14 cellular contexts compared by ENCODE assay signal in genomic region chr17:83196973-83197880, GRCh38.
DNase-seq lines count a peak whose midpoint lies in the region; TF ChIP-seq lines count a peak whose summit lies in the region.
"Had no signal": no experiment of that assay in that cellular context is flagged by ENCODE, and none has a peak within 500 bp of the region (broad histone marks: within the 10 kb centered on the region; RNA-seq: fewer than 3 reads in every experiment).

No MANE protein-coding gene starts in this region.

- peak; percentile 4 for DNase-seq in activated CD4-positive, alpha-beta T cell treated with anti-CD3 and anti-CD28 coated beads, Interleukin-2, amount 10 ng/mL, durations not matched to agents 7 days and 5 days
- no peak for DNase-seq in activated CD4-positive, alpha-beta T cell treated with anti-CD3 and anti-CD28 coated beads, Interleukin-2, amount 50 U/mL, for 48 hours
- DNase-seq in activated T-helper 2 cell treated with anti-CD3 and anti-CD28 coated beads, Interferon-gamma antibody, Interleukin-2, Interleukin-4, amounts not matched to agents 10 μg/mL and 5 μg/mL and 100 μg/mL, durations not matched to agents 14 hours and 24 hours and 36 hours (ENCODE audit: low spot score) = peak; percentile 7
- DNase-seq in immature natural killer cell (no peak), testis (peak; percentile 27), H7 (no peak), colonic mucosa (no peak)
- no peak for DNase-seq in stimulated activated CD4-positive, alpha-beta T cell treated with anti-CD3 and anti-CD28 coated beads, Interleukin-4, amount 100 ng/mL, for 1 hour
- DNase-seq: activated gamma-delta T cell treated with Interleukin-2 at 50 U/mL for 16 hours; NCI-H510A; SHP77 treated with DMSO at 0.1 percent for 48 hours; stimulated activated CD4-positive, alpha-beta T cell treated with anti-CD3 and anti-CD28 coated beads, Interleukin-2, amount 100 ng/mL, for 48 hours; WERI-Rb-1 had no signal

- intact Hi-C loops in activated T-helper 2 cell treated with anti-CD3 and anti-CD28 coated beads, Interferon-gamma antibody, Interleukin-2, Interleukin-4, amounts not matched to agents 10 μg/mL and 5 μg/mL and 100 μg/mL, durations not matched to agents 14 hours and 24 hours and 36 hours (cut with micrococcal nuclease) = no loop called here
- intact Hi-C loops in testis (cut with DNase I; ENCODE audit: low total_unique reads) (no loop called here), colonic mucosa (cut with DNase I) (no loop called here)

- H3K9me3 ChIP-seq in testis (no peaks in the 10 kb centered on the region), colonic mucosa (no peaks in the 10 kb centered on the region)
- H3K9me3 ChIP-seq: neutrophil had no signal

- peak overlapping the region in 1 of 2 donors; percentile 12 for H3K9ac ChIP-seq in colonic mucosa (ENCODE audit: low read depth in 2 of 2, low read length in 2 of 2)

- no peak for TF ChIP-seq POLR2A in testis (IDR thresholded peaks at IDR 0.05)

- TF ChIP-seq CTCF in testis (IDR thresholded peaks at IDR 0.05) (no peak), colonic mucosa (IDR thresholded peaks at IDR 0.05) (no peak)

- no peak overlapping the region for H3K27ac ChIP-seq in testis
- H3K27ac ChIP-seq in colonic mucosa = no peak overlapping the region
- H3K27ac ChIP-seq: WERI-Rb-1 had no signal

- H3K36me3 ChIP-seq in testis (ENCODE audit: low read depth, missing control alignments) (no peaks in the 10 kb centered on the region), H7 (replicated peaks; ENCODE audit: control insufficient read depth, insufficient read depth, low read length) (no peaks in the 10 kb centered on the region), colonic mucosa (no peaks in the 10 kb centered on the region)
- H3K36me3 ChIP-seq: neutrophil, WERI-Rb-1 had no signal

- no peaks in the 10 kb centered on the region for H3K27me3 ChIP-seq in testis
- no peaks in the 10 kb centered on the region for H3K27me3 ChIP-seq in H7 (ENCODE audit: control insufficient read depth, insufficient read depth, low read length)
- no peaks in the 10 kb centered on the region for H3K27me3 ChIP-seq in colonic mucosa

- no peaks in the 10 kb centered on the region for H3K9me3 Mint-ChIP-seq in activated CD4-positive, alpha-beta T cell treated with anti-CD3 and anti-CD28 coated beads, Interleukin-2, amount 10 ng/mL, durations not matched to agents 7 days and 5 days
- no peaks in the 10 kb centered on the region for H3K9me3 Mint-ChIP-seq in activated T-helper 2 cell treated with anti-CD3 and anti-CD28 coated beads, Interferon-gamma antibody, Interleukin-2, Interleukin-4, amounts not matched to agents 10 μg/mL and 5 μg/mL and 100 μg/mL, durations not matched to agents 14 hours and 24 hours and 36 hours
- H3K9me3 Mint-ChIP-seq in immature natural killer cell = no peaks in the 10 kb centered on the region

- H3K4me3 Mint-ChIP-seq in activated CD4-positive, alpha-beta T cell treated with anti-CD3 and anti-CD28 coated beads, Interleukin-2, amount 10 ng/mL, durations not matched to agents 7 days and 5 days = peak overlapping the region; percentile 7
- no peak overlapping the region for H3K4me3 Mint-ChIP-seq in activated T-helper 2 cell treated with anti-CD3 and anti-CD28 coated beads, Interferon-gamma antibody, Interleukin-2, Interleukin-4, amounts not matched to agents 10 μg/mL and 5 μg/mL and 100 μg/mL, durations not matched to agents 14 hours and 24 hours and 36 hours (ENCODE audit: low read depth)
- peak overlapping the region in 1 of 5 donors; percentile 46 for H3K4me3 Mint-ChIP-seq in immature natural killer cell

- H3K27ac Mint-ChIP-seq in activated CD4-positive, alpha-beta T cell treated with anti-CD3 and anti-CD28 coated beads, Interleukin-2, amount 10 ng/mL, durations not matched to agents 7 days and 5 days = peak overlapping the region; percentile 61
- peak overlapping the region; percentile 49 for H3K27ac Mint-ChIP-seq in activated T-helper 2 cell treated with anti-CD3 and anti-CD28 coated beads, Interferon-gamma antibody, Interleukin-2, Interleukin-4, amounts not matched to agents 10 μg/mL and 5 μg/mL and 100 μg/mL, durations not matched to agents 14 hours and 24 hours and 36 hours
- H3K27ac Mint-ChIP-seq in immature natural killer cell = peak overlapping the region in 5 of 6 donors; percentile 59 to 66 (median 64)

- no peaks in the 10 kb centered on the region for H3K36me3 Mint-ChIP-seq in activated CD4-positive, alpha-beta T cell treated with anti-CD3 and anti-CD28 coated beads, Interleukin-2, amount 10 ng/mL, durations not matched to agents 7 days and 5 days (ENCODE audit: low read depth)
- no peaks in the 10 kb centered on the region for H3K36me3 Mint-ChIP-seq in activated T-helper 2 cell treated with anti-CD3 and anti-CD28 coated beads, Interferon-gamma antibody, Interleukin-2, Interleukin-4, amounts not matched to agents 10 μg/mL and 5 μg/mL and 100 μg/mL, durations not matched to agents 14 hours and 24 hours and 36 hours (ENCODE audit: low read depth)
- H3K36me3 Mint-ChIP-seq in immature natural killer cell = no peaks in the 10 kb centered on the region

- peaks cover 17% of the 10 kb centered on the region for H3K4me1 ChIP-seq in testis
- H3K4me1 ChIP-seq in colonic mucosa = no peaks in the 10 kb centered on the region

- POLR2A ChIA-PET in activated CD4-positive, alpha-beta T cell treated with anti-CD3 and anti-CD28 coated beads, Interleukin-2, amount 10 ng/mL, durations not matched to agents 7 days and 5 days (lab: Charles Lee) = no interaction called here

- H3K4me3 ChIP-seq in testis = no peak overlapping the region
- H3K4me3 ChIP-seq in H7 (ENCODE audit: insufficient read depth, low read depth, low read length) = no peak overlapping the region
- H3K4me3 ChIP-seq in colonic mucosa = no peak overlapping the region

- 83 to 85% methylated on average over 18 to 24 of the region's 24 CpGs for WGBS in testis, 2 donors

- H3K4me1 Mint-ChIP-seq in activated CD4-positive, alpha-beta T cell treated with anti-CD3 and anti-CD28 coated beads, Interleukin-2, amount 10 ng/mL, durations not matched to agents 7 days and 5 days = peaks cover 45% of the 10 kb centered on the region
- peaks cover 52% of the 10 kb centered on the region for H3K4me1 Mint-ChIP-seq in activated T-helper 2 cell treated with anti-CD3 and anti-CD28 coated beads, Interferon-gamma antibody, Interleukin-2, Interleukin-4, amounts not matched to agents 10 μg/mL and 5 μg/mL and 100 μg/mL, durations not matched to agents 14 hours and 24 hours and 36 hours (ENCODE audit: low read depth)
- peaks cover 57 to 62% of the 10 kb centered on the region in 2 donors for H3K4me1 Mint-ChIP-seq in immature natural killer cell

- no peaks in the 10 kb centered on the region for H3K27me3 Mint-ChIP-seq in activated CD4-positive, alpha-beta T cell treated with anti-CD3 and anti-CD28 coated beads, Interleukin-2, amount 10 ng/mL, durations not matched to agents 7 days and 5 days
- no peaks in the 10 kb centered on the region for H3K27me3 Mint-ChIP-seq in activated T-helper 2 cell treated with anti-CD3 and anti-CD28 coated beads, Interferon-gamma antibody, Interleukin-2, Interleukin-4, amounts not matched to agents 10 μg/mL and 5 μg/mL and 100 μg/mL, durations not matched to agents 14 hours and 24 hours and 36 hours (ENCODE audit: low read depth)
- H3K27me3 Mint-ChIP-seq in immature natural killer cell (ENCODE audit: low read depth in 3 of 3) = peaks cover 11 to 21% (median 18%) of the 10 kb centered on the region in 3 donors

- CTCF ChIA-PET in activated CD4-positive, alpha-beta T cell treated with anti-CD3 and anti-CD28 coated beads, Interleukin-2, amount 10 ng/mL, durations not matched to agents 7 days and 5 days (lab: Charles Lee) = interaction anchor here (0.6 kb wide), 1 partner anchor 103 kb away, joined by 3 read pairs; no protein-coding TSS in a partner anchor

Comparison
In these comparisons a context has a peak if more than half of its experiments do, and no peak if none do; other contexts are left out.
1. DNase-seq: peak in activated CD4-positive, alpha-beta T cell treated with anti-CD3 and anti-CD28 coated beads, Interleukin-2, amount 10 ng/mL, durations not matched to agents 7 days and 5 days (single experiment), activated T-helper 2 cell treated with anti-CD3 and anti-CD28 coated beads, Interferon-gamma antibody, Interleukin-2, Interleukin-4, amounts not matched to agents 10 μg/mL and 5 μg/mL and 100 μg/mL, durations not matched to agents 14 hours and 24 hours and 36 hours (single experiment) and testis (single experiment); none in activated CD4-positive, alpha-beta T cell treated with anti-CD3 and anti-CD28 coated beads, Interleukin-2, amount 50 U/mL, for 48 hours (0 of 2), immature natural killer cell (0 of 3), H7 (single experiment), stimulated activated CD4-positive, alpha-beta T cell treated with anti-CD3 and anti-CD28 coated beads, Interleukin-4, amount 100 ng/mL, for 1 hour (single experiment) and colonic mucosa (single experiment).
2. Peak in every context shown above with its lines, with median percentiles within 50 percentile points of each other: H3K27ac Mint-ChIP-seq.